ENCODE assay signal across 21 cellular contexts in the genomic region with DNA sequence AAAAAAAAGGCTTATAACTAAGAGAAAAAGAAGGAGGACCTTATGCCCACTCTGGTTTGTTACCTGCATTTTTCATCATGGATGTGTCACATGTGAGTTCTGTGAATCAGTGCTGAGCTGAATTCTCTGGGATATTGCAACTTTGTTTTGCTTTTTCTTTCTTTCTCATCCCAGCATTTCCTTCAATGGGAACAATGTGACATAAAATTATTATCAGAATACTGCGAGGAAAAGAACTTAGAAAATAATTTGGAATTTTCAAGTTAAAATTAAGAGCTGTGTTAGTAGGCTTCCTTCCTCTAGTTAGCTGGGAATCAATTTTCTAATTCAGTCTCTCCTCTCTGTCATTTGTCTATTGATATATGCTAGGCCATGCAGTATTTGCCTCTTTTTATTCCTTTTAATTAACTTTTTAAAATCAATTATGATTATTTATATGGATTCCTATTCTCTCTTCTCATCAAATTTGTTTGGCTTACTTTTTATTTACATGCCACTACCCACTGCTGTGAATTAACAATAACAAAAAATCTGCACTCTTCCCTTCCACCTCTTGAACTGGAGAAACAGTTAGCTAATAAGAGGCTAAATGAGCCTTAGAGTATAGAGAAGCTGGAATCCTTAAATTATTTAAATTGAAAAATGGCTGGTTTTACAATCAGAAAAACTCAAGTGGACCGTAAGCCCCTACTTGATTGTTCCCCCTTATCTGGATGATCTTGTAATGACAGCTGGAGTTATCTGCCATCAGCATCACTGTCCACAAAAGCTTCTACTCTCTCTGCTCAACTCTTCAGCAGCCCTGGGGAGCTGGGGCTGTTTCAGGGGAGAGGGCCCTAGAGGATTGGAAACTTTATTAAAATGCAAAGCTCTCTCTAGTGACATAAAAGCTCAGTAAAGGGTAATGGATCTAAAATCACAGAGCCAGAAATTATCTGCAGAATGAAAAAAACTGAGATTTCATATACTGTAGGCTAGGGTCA.
"Had no signal": no experiment of that assay in that cellular context is flagged by ENCODE, and none has a peak within 500 bp of the region (broad histone marks: within the 10 kb centered on the region; RNA-seq: fewer than 3 reads in every experiment).

No MANE protein-coding gene starts in this region.

- H3K36me3 ChIP-seq: colonic mucosa, heart left ventricle, right atrium auricular region, transverse colon, uterus had no signal

- H3K9me3 ChIP-seq: colonic mucosa, heart left ventricle, right atrium auricular region, transverse colon, uterus had no signal

- H3K27ac ChIP-seq: colonic mucosa, heart left ventricle, right atrium auricular region, transverse colon, uterus had no signal

- H3K27me3 ChIP-seq: colonic mucosa, heart left ventricle, right atrium auricular region, transverse colon, uterus had no signal

- DNase-seq: activated B cell treated with CpG ODN at 0.5 μM for 24 hours; activated CD4-positive, alpha-beta memory T cell treated with anti-CD3 and anti-CD28 coated beads, Interleukin-2, amount 10 ng/mL, durations not matched to agents 7 days and 5 days; activated CD4-positive, alpha-beta T cell treated with anti-CD3 and anti-CD28 coated beads for 4 hours; activated CD8-positive, alpha-beta memory T cell treated with anti-CD3 and anti-CD28 coated beads, Interleukin-2, amount 10 ng/mL, durations not matched to agents 7 days and 5 days; activated naive CD4-positive, alpha-beta T cell treated with Interleukin-2 at 50 U/mL for 16 hours; activated naive CD8-positive, alpha-beta T cell treated with anti-CD3 and anti-CD28 coated beads, Interleukin-2, amount 10 ng/mL, durations not matched to agents 7 days and 5 days; amygdala; central memory CD4-positive, alpha-beta T cell; colonic mucosa; heart left ventricle; mesendoderm; naive thymus-derived CD8-positive, alpha-beta T cell; nucleus accumbens; stimulated activated CD4-positive, alpha-beta T cell treated with anti-CD3 and anti-CD28 coated beads, Interleukin-12 subunit alpha, Interleukin-12 subunit beta, amount 100 ng/mL, for 4 hours; stimulated activated CD4-positive, alpha-beta T cell treated with anti-CD3 and anti-CD28 coated beads, Interleukin-1b, Interleukin-23, amount 100 ng/mL, for 48 hours; stimulated activated naive CD4-positive, alpha-beta T cell treated with Interleukin-2 at 50 U/mL for 16 hours; T-cell; T-helper 9 cell; transverse colon; uterus had no signal

- H3K4me3 ChIP-seq: colonic mucosa, heart left ventricle, right atrium auricular region, transverse colon, uterus had no signal

- H3K4me1 ChIP-seq: colonic mucosa, heart left ventricle, right atrium auricular region, transverse colon, uterus had no signal
